1 cellular context compared by ENCODE assay signal in the genomic region with DNA sequence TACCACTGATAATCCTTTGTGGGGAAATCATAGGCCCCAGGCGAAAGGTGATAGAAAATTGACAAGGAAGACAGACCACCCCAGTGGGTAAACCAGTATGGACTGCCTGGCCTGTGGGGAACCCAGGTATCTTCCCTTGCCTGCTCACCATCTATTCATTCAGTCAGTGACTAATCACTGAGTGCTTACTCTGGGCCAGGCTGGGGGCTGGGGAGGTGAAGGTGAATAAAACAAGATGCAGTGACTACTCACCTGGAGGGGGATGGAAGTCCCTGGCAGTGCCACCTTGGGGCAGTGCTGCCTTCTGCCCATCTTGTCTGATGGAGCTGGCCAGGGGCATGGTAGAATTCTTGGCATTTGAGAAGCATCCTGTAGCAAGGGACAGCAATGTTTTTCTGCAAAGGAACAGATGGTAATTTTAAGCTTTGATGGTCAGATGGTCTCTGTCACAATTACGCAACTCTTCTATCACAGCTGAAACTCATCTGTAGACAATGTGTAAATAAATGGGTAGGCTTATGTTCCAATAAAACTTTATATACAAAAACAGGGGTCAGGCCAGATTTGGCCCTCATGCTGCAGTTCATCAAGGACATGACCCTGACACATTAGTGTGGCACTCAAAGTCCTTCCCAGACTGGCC.
A peak's percentile ranks its signal among the peaks of the same experiment; 100 is the strongest.
TF ChIP-seq lines count a peak whose summit lies in the region.

No MANE protein-coding gene starts in this region.

TF ChIP-seq in HepG2, 621 proteins besides CTCF, POLR2A, EP300 and RAD21:
- peak; percentile 40; the same call in 1 of the 2 replicates for TF ChIP-seq ZBTB40 (IDR thresholded peaks at IDR 0.05)
- TF ChIP-seq ZBTB40 (CRISPR knock-in tag; IDR thresholded peaks at IDR 0.05): peak; percentile 96
- peak; percentile 92 for TF ChIP-seq CEBPB (IDR thresholded peaks at IDR 0.05; ENCODE audit: borderline replicate concordance, low read depth, low read length)
- peak; percentile 68 for TF ChIP-seq CEBPG (CRISPR knock-in tag; IDR thresholded peaks at IDR 0.05)
- TF ChIP-seq RARA (CRISPR knock-in tag; IDR thresholded peaks at IDR 0.05): no peak
- TF ChIP-seq NONO (IDR thresholded peaks at IDR 0.05): no peak
- no peak for TF ChIP-seq NONO (CRISPR knock-in tag; conservative IDR thresholded peaks at IDR 0.05)
- TF ChIP-seq, protein P1, sequence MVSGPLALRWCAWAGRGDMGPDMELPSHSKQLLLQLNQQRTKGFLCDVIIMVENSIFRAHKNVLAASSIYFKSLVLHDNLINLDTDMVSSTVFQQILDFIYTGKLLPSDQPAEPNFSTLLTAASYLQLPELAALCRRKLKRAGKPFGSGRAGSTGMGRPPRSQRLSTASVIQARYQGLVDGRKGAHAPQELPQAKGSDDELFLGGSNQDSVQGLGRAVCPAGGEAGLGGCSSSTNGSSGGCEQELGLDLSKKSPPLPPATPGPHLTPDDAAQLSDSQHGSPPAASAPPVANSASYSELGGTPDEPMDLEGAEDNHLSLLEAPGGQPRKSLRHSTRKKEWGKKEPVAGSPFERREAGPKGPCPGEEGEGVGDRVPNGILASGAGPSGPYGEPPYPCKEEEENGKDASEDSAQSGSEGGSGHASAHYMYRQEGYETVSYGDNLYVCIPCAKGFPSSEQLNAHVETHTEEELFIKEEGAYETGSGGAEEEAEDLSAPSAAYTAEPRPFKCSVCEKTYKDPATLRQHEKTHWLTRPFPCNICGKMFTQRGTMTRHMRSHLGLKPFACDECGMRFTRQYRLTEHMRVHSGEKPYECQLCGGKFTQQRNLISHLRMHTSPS (CRISPR knock-in tag; IDR thresholded peaks at IDR 0.05; ENCODE audit: low read depth): no peak
- no peak for TF ChIP-seq FOXK2 (IDR thresholded peaks at IDR 0.05)
- no peak for TF ChIP-seq ZNF160 (CRISPR knock-in tag; IDR thresholded peaks at IDR 0.05)
- TF ChIP-seq PAF1 (CRISPR knock-in tag; IDR thresholded peaks at IDR 0.05): no peak
- TF ChIP-seq MEF2D (CRISPR knock-in tag; IDR thresholded peaks at IDR 0.05): no peak
- TF ChIP-seq, protein P2, sequence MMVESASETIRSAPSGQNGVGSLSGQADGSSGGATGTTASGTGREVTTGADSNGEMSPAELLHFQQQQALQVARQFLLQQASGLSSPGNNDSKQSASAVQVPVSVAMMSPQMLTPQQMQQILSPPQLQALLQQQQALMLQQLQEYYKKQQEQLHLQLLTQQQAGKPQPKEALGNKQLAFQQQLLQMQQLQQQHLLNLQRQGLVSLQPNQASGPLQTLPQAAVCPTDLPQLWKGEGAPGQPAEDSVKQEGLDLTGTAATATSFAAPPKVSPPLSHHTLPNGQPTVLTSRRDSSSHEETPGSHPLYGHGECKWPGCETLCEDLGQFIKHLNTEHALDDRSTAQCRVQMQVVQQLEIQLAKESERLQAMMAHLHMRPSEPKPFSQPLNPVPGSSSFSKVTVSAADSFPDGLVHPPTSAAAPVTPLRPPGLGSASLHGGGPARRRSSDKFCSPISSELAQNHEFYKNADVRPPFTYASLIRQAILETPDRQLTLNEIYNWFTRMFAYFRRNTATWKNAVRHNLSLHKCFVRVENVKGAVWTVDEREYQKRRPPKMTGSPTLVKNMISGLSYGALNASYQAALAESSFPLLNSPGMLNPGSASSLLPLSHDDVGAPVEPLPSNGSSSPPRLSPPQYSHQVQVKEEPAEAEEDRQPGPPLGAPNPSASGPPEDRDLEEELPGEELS (CRISPR knock-in tag; IDR thresholded peaks at IDR 0.05): no peak
- TF ChIP-seq, protein P3, sequence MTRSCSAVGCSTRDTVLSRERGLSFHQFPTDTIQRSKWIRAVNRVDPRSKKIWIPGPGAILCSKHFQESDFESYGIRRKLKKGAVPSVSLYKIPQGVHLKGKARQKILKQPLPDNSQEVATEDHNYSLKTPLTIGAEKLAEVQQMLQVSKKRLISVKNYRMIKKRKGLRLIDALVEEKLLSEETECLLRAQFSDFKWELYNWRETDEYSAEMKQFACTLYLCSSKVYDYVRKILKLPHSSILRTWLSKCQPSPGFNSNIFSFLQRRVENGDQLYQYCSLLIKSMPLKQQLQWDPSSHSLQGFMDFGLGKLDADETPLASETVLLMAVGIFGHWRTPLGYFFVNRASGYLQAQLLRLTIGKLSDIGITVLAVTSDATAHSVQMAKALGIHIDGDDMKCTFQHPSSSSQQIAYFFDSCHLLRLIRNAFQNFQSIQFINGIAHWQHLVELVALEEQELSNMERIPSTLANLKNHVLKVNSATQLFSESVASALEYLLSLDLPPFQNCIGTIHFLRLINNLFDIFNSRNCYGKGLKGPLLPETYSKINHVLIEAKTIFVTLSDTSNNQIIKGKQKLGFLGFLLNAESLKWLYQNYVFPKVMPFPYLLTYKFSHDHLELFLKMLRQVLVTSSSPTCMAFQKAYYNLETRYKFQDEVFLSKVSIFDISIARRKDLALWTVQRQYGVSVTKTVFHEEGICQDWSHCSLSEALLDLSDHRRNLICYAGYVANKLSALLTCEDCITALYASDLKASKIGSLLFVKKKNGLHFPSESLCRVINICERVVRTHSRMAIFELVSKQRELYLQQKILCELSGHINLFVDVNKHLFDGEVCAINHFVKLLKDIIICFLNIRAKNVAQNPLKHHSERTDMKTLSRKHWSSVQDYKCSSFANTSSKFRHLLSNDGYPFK (CRISPR knock-in tag; IDR thresholded peaks at IDR 0.05; ENCODE audit: borderline replicate concordance): no peak
- TF ChIP-seq LBX2 (CRISPR knock-in tag; IDR thresholded peaks at IDR 0.05; ENCODE audit: borderline replicate concordance): no peak
- peak; percentile 58; the same call in 1 of the 2 replicates for TF ChIP-seq TFAP4 (IDR thresholded peaks at IDR 0.05; ENCODE audit: borderline replicate concordance, low read depth)
- TF ChIP-seq GLI4 (CRISPR knock-in tag; IDR thresholded peaks at IDR 0.05; ENCODE audit: borderline replicate concordance): no peak
- TF ChIP-seq ZBTB3 (CRISPR knock-in tag; IDR thresholded peaks at IDR 0.05; ENCODE audit: borderline replicate concordance, low read depth): no peak
- no peak for TF ChIP-seq AGO1 (IDR thresholded peaks at IDR 0.05; ENCODE audit: low read depth, low read length, poor library complexity, severe bottlenecking)
